Comparison of ENCODE assay signal across 19 cellular contexts in genomic region chr9:116055536-116055935, GRCh38.
"Had no signal": no experiment of that assay in that cellular context is flagged by ENCODE, and none has a peak within 500 bp of the region (broad histone marks: within the 10 kb centered on the region; RNA-seq: fewer than 3 reads in every experiment).

No MANE protein-coding gene starts in this region.

- H3K27ac ChIP-seq: adrenal gland, lower lobe of right lung, right lobe of liver, testis, vagina had no signal

- H3K36me3 ChIP-seq: adrenal gland, lower lobe of right lung, right lobe of liver, vagina had no signal

- H3K4me3 ChIP-seq: adrenal gland, lower lobe of right lung, right lobe of liver, testis, vagina had no signal

- H3K9me3 ChIP-seq: adrenal gland, lower lobe of right lung, right lobe of liver, testis, vagina had no signal

- ATAC-seq: activated T-cell treated with anti-CD3 and anti-CD28 coated beads, Interleukin-2, amount 50 U/mL, for 4 hours; left lobe of liver; lower lobe of right lung; naive thymus-derived CD4-positive, alpha-beta T cell; right lobe of liver; stimulated activated memory B cell treated with anti-CD40 and anti-IgM and Interleukin-4, amounts not matched to agents 10 μg/mL and 1 μg/mL and 100 μg/mL, for 72 hours; WTC11 had no signal

- H3K27me3 ChIP-seq: adrenal gland, right lobe of liver, testis, vagina had no signal

- DNase-seq: activated CD8-positive, alpha-beta memory T cell treated with anti-CD3 and anti-CD28 coated beads for 24 hours; activated CD8-positive, alpha-beta memory T cell treated with anti-CD3 and anti-CD28 coated beads, Interleukin-2, amount 50 U/mL, for 48 hours; activated naive CD4-positive, alpha-beta T cell; activated T-cell treated with anti-CD3 and anti-CD28 coated beads, Interleukin-2, amount 50 U/mL, for 4 hours; adrenal gland; cerebellar nuclear complex; kidney; lower lobe of right lung; naive thymus-derived CD4-positive, alpha-beta T cell; occipital lobe; right lobe of liver; small intestine; stimulated activated CD4-positive, alpha-beta T cell treated with anti-CD3 and anti-CD28 coated beads, Interleukin-2, amount 100 ng/mL, for 24 hours; T-helper 9 cell; testis had no signal

- H3K4me1 ChIP-seq: adrenal gland, lower lobe of right lung, right lobe of liver, testis, vagina had no signal
